Comparison of ENCODE assay signal across 1 cellular context in the genomic region with DNA sequence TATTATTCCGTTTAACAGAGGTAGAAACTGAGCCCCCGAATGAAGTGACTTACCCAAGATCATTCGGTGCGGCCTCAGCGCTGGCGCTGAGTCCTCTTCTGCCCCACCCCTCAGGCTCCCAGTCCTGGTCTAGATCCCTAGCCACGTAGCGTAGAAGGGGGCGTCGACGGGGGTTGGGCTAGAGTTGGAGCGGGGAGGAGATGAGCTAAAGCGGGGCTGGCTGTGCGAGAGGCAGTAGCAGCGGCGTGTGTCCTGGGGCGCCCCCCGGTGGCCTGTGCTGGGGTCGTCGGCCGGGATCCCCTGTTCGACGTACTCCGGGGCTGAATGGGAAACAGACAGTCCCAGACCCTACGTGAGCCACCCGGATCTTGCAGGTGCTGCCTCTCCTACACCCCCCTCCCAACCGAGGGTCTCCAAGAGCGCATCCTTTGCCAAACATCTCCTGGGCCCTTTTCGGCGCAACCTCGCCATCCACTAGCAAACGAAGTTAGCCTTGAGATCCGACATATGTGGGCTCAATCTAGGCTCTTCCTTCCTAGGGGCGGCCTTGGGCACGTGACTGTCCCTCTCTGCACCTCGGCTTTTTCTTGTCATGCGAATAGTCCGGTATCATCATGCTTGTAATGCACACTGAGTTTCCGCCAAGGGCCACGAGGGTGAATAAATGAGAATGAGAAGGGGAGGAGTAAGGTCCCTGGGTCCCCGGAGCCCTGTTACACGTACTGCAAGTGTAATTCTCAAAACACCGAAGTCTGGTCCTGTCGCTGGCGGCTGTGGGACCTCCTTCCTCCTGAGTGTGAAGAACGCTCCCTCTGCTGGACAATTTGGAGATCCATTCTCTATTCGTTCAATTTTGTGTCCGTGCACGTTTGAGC.
TF ChIP-seq lines count a peak whose summit lies in the region.

No MANE protein-coding gene starts in this region.

TF ChIP-seq in HEK293, 187 proteins besides CTCF, POLR2A, EP300 and RAD21 (continued from another document):
- TF ChIP-seq, protein P1, sequence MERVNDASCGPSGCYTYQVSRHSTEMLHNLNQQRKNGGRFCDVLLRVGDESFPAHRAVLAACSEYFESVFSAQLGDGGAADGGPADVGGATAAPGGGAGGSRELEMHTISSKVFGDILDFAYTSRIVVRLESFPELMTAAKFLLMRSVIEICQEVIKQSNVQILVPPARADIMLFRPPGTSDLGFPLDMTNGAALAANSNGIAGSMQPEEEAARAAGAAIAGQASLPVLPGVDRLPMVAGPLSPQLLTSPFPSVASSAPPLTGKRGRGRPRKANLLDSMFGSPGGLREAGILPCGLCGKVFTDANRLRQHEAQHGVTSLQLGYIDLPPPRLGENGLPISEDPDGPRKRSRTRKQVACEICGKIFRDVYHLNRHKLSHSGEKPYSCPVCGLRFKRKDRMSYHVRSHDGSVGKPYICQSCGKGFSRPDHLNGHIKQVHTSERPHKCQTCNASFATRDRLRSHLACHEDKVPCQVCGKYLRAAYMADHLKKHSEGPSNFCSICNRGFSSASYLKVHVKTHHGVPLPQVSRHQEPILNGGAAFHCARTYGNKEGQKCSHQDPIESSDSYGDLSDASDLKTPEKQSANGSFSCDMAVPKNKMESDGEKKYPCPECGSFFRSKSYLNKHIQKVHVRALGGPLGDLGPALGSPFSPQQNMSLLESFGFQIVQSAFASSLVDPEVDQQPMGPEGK (tag by site-specific recombination; IDR thresholded peaks at IDR 0.05), result peak; percentile 91
- TF ChIP-seq SCRT1 (tag by site-specific recombination; IDR thresholded peaks at IDR 0.05; ENCODE audit: borderline replicate concordance) (no peak), MYNN (tag by site-specific recombination; IDR thresholded peaks at IDR 0.05; ENCODE audit: borderline replicate concordance) (no peak)
